Comparison of ENCODE assay signal across 31 cellular contexts in genomic region chr2:220856486-220856885, GRCh38.
"Had no signal": no experiment of that assay in that cellular context is flagged by ENCODE, and none has a peak within 500 bp of the region (broad histone marks: within the 10 kb centered on the region; RNA-seq: fewer than 3 reads in every experiment).

No MANE protein-coding gene starts in this region.

- H3K4me1 Mint-ChIP-seq: activated CD4-positive, alpha-beta memory T cell treated with anti-CD3 and anti-CD28 coated beads, Interleukin-2, amount 10 ng/mL, durations not matched to agents 7 days and 5 days; activated CD4-positive, alpha-beta T cell treated with anti-CD3 and anti-CD28 coated beads, Interleukin-2, amount 10 ng/mL, durations not matched to agents 7 days and 5 days; activated naive CD4-positive, alpha-beta T cell treated with anti-CD3 and anti-CD28 coated beads, Interleukin-2, amount 10 ng/mL, durations not matched to agents 7 days and 5 days; activated naive CD8-positive, alpha-beta T cell treated with anti-CD3 and anti-CD28 coated beads, Interleukin-2, amount 10 ng/mL, durations not matched to agents 7 days and 5 days had no signal

- H3K4me3 ChIP-seq: breast epithelium, esophagus muscularis mucosa, gastroesophageal sphincter, heart right ventricle, hepatocyte had no signal

- H3K9me3 Mint-ChIP-seq: activated CD4-positive, alpha-beta memory T cell treated with anti-CD3 and anti-CD28 coated beads, Interleukin-2, amount 10 ng/mL, durations not matched to agents 7 days and 5 days; activated CD4-positive, alpha-beta T cell treated with anti-CD3 and anti-CD28 coated beads, Interleukin-2, amount 10 ng/mL, durations not matched to agents 7 days and 5 days; activated naive CD4-positive, alpha-beta T cell treated with anti-CD3 and anti-CD28 coated beads, Interleukin-2, amount 10 ng/mL, durations not matched to agents 7 days and 5 days; activated naive CD8-positive, alpha-beta T cell treated with anti-CD3 and anti-CD28 coated beads, Interleukin-2, amount 10 ng/mL, durations not matched to agents 7 days and 5 days; activated T-cell treated with anti-CD3 and anti-CD28 coated beads, Interleukin-2, amount 50 U/mL, for 24 hours; activated T-cell treated with anti-CD3 and anti-CD28 coated beads, Interleukin-2, amount 50 U/mL, for 72 hours; brain had no signal

- H3K27me3 Mint-ChIP-seq: activated CD4-positive, alpha-beta memory T cell treated with anti-CD3 and anti-CD28 coated beads, Interleukin-2, amount 10 ng/mL, durations not matched to agents 7 days and 5 days; activated CD4-positive, alpha-beta T cell treated with anti-CD3 and anti-CD28 coated beads, Interleukin-2, amount 10 ng/mL, durations not matched to agents 7 days and 5 days; activated naive CD4-positive, alpha-beta T cell treated with anti-CD3 and anti-CD28 coated beads, Interleukin-2, amount 10 ng/mL, durations not matched to agents 7 days and 5 days; activated naive CD8-positive, alpha-beta T cell treated with anti-CD3 and anti-CD28 coated beads, Interleukin-2, amount 10 ng/mL, durations not matched to agents 7 days and 5 days; brain had no signal

- DNase-seq: activated CD4-positive, alpha-beta memory T cell treated with anti-CD3 and anti-CD28 coated beads, Interleukin-2, amount 10 ng/mL, durations not matched to agents 7 days and 5 days; activated CD4-positive, alpha-beta T cell treated with anti-CD3 and anti-CD28 coated beads for 1 hour; activated CD4-positive, alpha-beta T cell treated with anti-CD3 and anti-CD28 coated beads for 4 hours; activated CD4-positive, alpha-beta T cell treated with anti-CD3 and anti-CD28 coated beads, Interleukin-2, amount 10 ng/mL, durations not matched to agents 7 days and 5 days; activated CD4-positive, alpha-beta T cell treated with anti-CD3 and anti-CD28 coated beads, Interleukin-2, amount 50 U/mL, for 4 hours; activated CD8-positive, alpha-beta memory T cell treated with anti-CD3 and anti-CD28 coated beads, Interleukin-2, amount 50 U/mL, for 48 hours; activated gamma-delta T cell; activated naive CD4-positive, alpha-beta T cell; activated naive CD4-positive, alpha-beta T cell treated with anti-CD3 and anti-CD28 coated beads, Interleukin-2, amount 10 ng/mL, durations not matched to agents 7 days and 5 days; activated naive CD8-positive, alpha-beta T cell treated with anti-CD3 and anti-CD28 coated beads, Interleukin-2, amount 10 ng/mL, durations not matched to agents 7 days and 5 days; activated T-cell treated with anti-CD3 and anti-CD28 coated beads for 4 hours; activated T-cell treated with anti-CD3 and anti-CD28 coated beads, Interleukin-2, amount 50 U/mL, for 24 hours; activated T-cell treated with anti-CD3 and anti-CD28 coated beads, Interleukin-2, amount 50 U/mL, for 72 hours; amniotic stem cell; anterior cingulate cortex; caudate nucleus; cortex of kidney; dermis blood vessel endothelial cell; effector CD4-positive, alpha-beta T cell; erythroblast; foreskin melanocyte; heart right ventricle; T-helper 2 cell had no signal

- H3K27ac Mint-ChIP-seq: activated CD4-positive, alpha-beta memory T cell treated with anti-CD3 and anti-CD28 coated beads, Interleukin-2, amount 10 ng/mL, durations not matched to agents 7 days and 5 days; activated CD4-positive, alpha-beta T cell treated with anti-CD3 and anti-CD28 coated beads, Interleukin-2, amount 10 ng/mL, durations not matched to agents 7 days and 5 days; activated naive CD4-positive, alpha-beta T cell treated with anti-CD3 and anti-CD28 coated beads, Interleukin-2, amount 10 ng/mL, durations not matched to agents 7 days and 5 days; activated naive CD4-positive, alpha-beta T cell treated with anti-CD3 and anti-CD28 coated beads, Interleukin-2, amount 50 U/mL, for 72 hours; activated naive CD8-positive, alpha-beta T cell treated with anti-CD3 and anti-CD28 coated beads, Interleukin-2, amount 10 ng/mL, durations not matched to agents 7 days and 5 days; activated T-cell treated with anti-CD3 and anti-CD28 coated beads, Interleukin-2, amount 50 U/mL, for 24 hours; activated T-cell treated with anti-CD3 and anti-CD28 coated beads, Interleukin-2, amount 50 U/mL, for 72 hours; brain had no signal

- H3K4me1 ChIP-seq: breast epithelium, gastroesophageal sphincter had no signal

- H3K4me2 ChIP-seq: hepatocyte had no signal

- H3K36me3 Mint-ChIP-seq: activated naive CD4-positive, alpha-beta T cell treated with anti-CD3 and anti-CD28 coated beads, Interleukin-2, amount 10 ng/mL, durations not matched to agents 7 days and 5 days; activated naive CD4-positive, alpha-beta T cell treated with anti-CD3 and anti-CD28 coated beads, Interleukin-2, amount 50 U/mL, for 72 hours; activated naive CD8-positive, alpha-beta T cell treated with anti-CD3 and anti-CD28 coated beads, Interleukin-2, amount 10 ng/mL, durations not matched to agents 7 days and 5 days; brain had no signal

- H3K36me3 ChIP-seq: breast epithelium, esophagus muscularis mucosa, gastroesophageal sphincter, heart right ventricle had no signal

- H3K4me3 Mint-ChIP-seq: activated CD4-positive, alpha-beta memory T cell treated with anti-CD3 and anti-CD28 coated beads, Interleukin-2, amount 10 ng/mL, durations not matched to agents 7 days and 5 days; activated CD4-positive, alpha-beta T cell treated with anti-CD3 and anti-CD28 coated beads, Interleukin-2, amount 10 ng/mL, durations not matched to agents 7 days and 5 days; activated naive CD4-positive, alpha-beta T cell treated with anti-CD3 and anti-CD28 coated beads, Interleukin-2, amount 10 ng/mL, durations not matched to agents 7 days and 5 days; activated naive CD8-positive, alpha-beta T cell treated with anti-CD3 and anti-CD28 coated beads, Interleukin-2, amount 10 ng/mL, durations not matched to agents 7 days and 5 days; activated T-cell treated with anti-CD3 and anti-CD28 coated beads, Interleukin-2, amount 50 U/mL, for 24 hours; activated T-cell treated with anti-CD3 and anti-CD28 coated beads, Interleukin-2, amount 50 U/mL, for 72 hours; brain had no signal

- H3K79me2 ChIP-seq: hepatocyte had no signal

- ATAC-seq: activated naive CD4-positive, alpha-beta T cell treated with anti-CD3 and anti-CD28 coated beads, Interleukin-2, amount 50 U/mL, for 72 hours; activated T-cell treated with anti-CD3 and anti-CD28 coated beads, Interleukin-2, amount 50 U/mL, for 72 hours; gastroesophageal sphincter; heart right ventricle had no signal

- FAIRE-seq: colon, endothelial cell of umbilical vein had no signal

- H2AFZ ChIP-seq: hepatocyte had no signal

- H3K27ac ChIP-seq: breast epithelium, esophagus muscularis mucosa, gastroesophageal sphincter, heart right ventricle, hepatocyte had no signal

- H3K9me3 ChIP-seq: breast epithelium, esophagus muscularis mucosa, gastroesophageal sphincter, heart right ventricle had no signal

- H3K27me3 ChIP-seq: breast epithelium, esophagus muscularis mucosa, gastroesophageal sphincter, heart right ventricle, hepatocyte had no signal
